In genomic region chr2:111123751-111124150, GRCh38 we compare ENCODE assay signal across 9 cellular contexts. TPM values are rescaled to one million over a fixed set of nuclear protein-coding genes. Genes with fewer than 3 reads are reported as not detected.
DNase-seq lines count a peak whose midpoint lies in the region; ATAC-seq and TF ChIP-seq lines count a peak whose summit lies in the region.
"Had no signal": no experiment of that assay in that cellular context is flagged by ENCODE, and none has a peak within 500 bp of the region (broad histone marks: within the 10 kb centered on the region; RNA-seq: fewer than 3 reads in every experiment).

No MANE protein-coding gene starts in this region.

- no TSS peak for BruUV-seq in MCF 10A (replicated peaks; lab: Mats Ljungman, UMichigan)

- TF ChIP-seq POLR2A in prostate gland (IDR thresholded peaks at IDR 0.05): no peak

- peaks cover 12 to 62% (median 26%) of the 10 kb centered on the region in 3 donors for H3K36me3 Mint-ChIP-seq in CD8-positive, alpha-beta memory T cell
- H3K36me3 Mint-ChIP-seq in MCF 10A (ENCODE audit: insufficient read depth, unreplicated experiment) (peaks cover 67% of the 10 kb centered on the region), neural progenitor cell (peaks cover 43% of the 10 kb centered on the region)

- H3K4me1 Mint-ChIP-seq in CD8-positive, alpha-beta memory T cell: peaks cover 25 to 57% (median 53%) of the 10 kb centered on the region in 3 donors
- H3K4me1 Mint-ChIP-seq in MCF 10A (ENCODE audit: insufficient read depth, unreplicated experiment) (peaks cover 17% of the 10 kb centered on the region), neural progenitor cell (peaks cover 38% of the 10 kb centered on the region)

- H3K9me3 ChIP-seq in CD8-positive, alpha-beta memory T cell (ENCODE audit: low read length): no peaks in the 10 kb centered on the region
- H3K9me3 ChIP-seq in neural progenitor cell (ENCODE audit: low read depth) (no peaks in the 10 kb centered on the region), prostate gland (no peaks in the 10 kb centered on the region)

- H3K79me2 ChIP-seq in KMS-11 (ENCODE audit: insufficient read depth, low read depth) (peaks cover 41% of the 10 kb centered on the region; the same call in 1 of the 2 replicates), neural progenitor cell (ENCODE audit: low read depth) (peaks cover 76% of the 10 kb centered on the region)

- peak overlapping the region in 3 of 8 donors; percentile 52 to 79 (median 73) for H3K27ac Mint-ChIP-seq in CD8-positive, alpha-beta memory T cell
- H3K27ac Mint-ChIP-seq in MCF 10A (ENCODE audit: low read depth, unreplicated experiment) (peak overlapping the region; percentile 46), neural progenitor cell (no peak overlapping the region)

- peak overlapping the region; percentile 36; the same call in 1 of the 2 replicates for H3K4me2 ChIP-seq in KMS-11
- H3K4me2 ChIP-seq in neural progenitor cell: peak overlapping the region; percentile 85

- peaks cover 8 to 10% of the 10 kb centered on the region in 2 donors for H3K27me3 Mint-ChIP-seq in CD8-positive, alpha-beta memory T cell
- H3K27me3 Mint-ChIP-seq in MCF 10A (ENCODE audit: insufficient read depth, unreplicated experiment) (no peaks in the 10 kb centered on the region), neural progenitor cell (ENCODE audit: insufficient read depth, low read depth) (peaks cover 19% of the 10 kb centered on the region)

- peaks cover 23% of the 10 kb centered on the region for H3F3A ChIP-seq in neural progenitor cell (ENCODE audit: low read depth)

- H3K27ac ChIP-seq in CD8-positive, alpha-beta memory T cell (ENCODE audit: low read depth, low read length): no peak overlapping the region
- H3K27ac ChIP-seq in KMS-11: no peak overlapping the region; the same call in 1 of the 2 replicates
- H3K27ac ChIP-seq in neural progenitor cell: no peak overlapping the region
- H3K27ac ChIP-seq in caudate nucleus (ENCODE audit: low read depth, low read length): no peak overlapping the region
- H3K27ac ChIP-seq in prostate gland: no peak overlapping the region

- H3K4me1 ChIP-seq in CD8-positive, alpha-beta memory T cell (ENCODE audit: insufficient read depth, low read length): peaks cover 31% of the 10 kb centered on the region
- H3K4me1 ChIP-seq in KMS-11 (ENCODE audit: low read depth, poor library complexity, severe bottlenecking) (peaks cover 7% of the 10 kb centered on the region), neural progenitor cell (peaks cover 36% of the 10 kb centered on the region), prostate gland (replicated peaks) (no peaks in the 10 kb centered on the region)

- H3K36me3 ChIP-seq in CD8-positive, alpha-beta memory T cell (ENCODE audit: insufficient read depth, low read length): peaks cover 14% of the 10 kb centered on the region
- H3K36me3 ChIP-seq in KMS-11 (ENCODE audit: insufficient read depth): no peaks in the 10 kb centered on the region
- H3K36me3 ChIP-seq in neural progenitor cell: peaks cover 39% of the 10 kb centered on the region
- no peaks in the 10 kb centered on the region for H3K36me3 ChIP-seq in prostate gland

- H3K9ac ChIP-seq in KMS-11: no peak overlapping the region; the same call in 1 of the 2 replicates
- peak overlapping the region; percentile 74 for H3K9ac ChIP-seq in neural progenitor cell

- H3K4me3 Mint-ChIP-seq in CD8-positive, alpha-beta memory T cell: peak overlapping the region; percentile 72 to 93 (median 79)
- H3K4me3 Mint-ChIP-seq in MCF 10A (ENCODE audit: unreplicated experiment) (peak overlapping the region; percentile 91), neural progenitor cell (peak overlapping the region; percentile 93)

- TF ChIP-seq CTCF in KMS-11 (conservative IDR thresholded peaks at IDR 0.05; ENCODE audit: low read depth, low read length) (no peak), MCF 10A (IDR thresholded peaks at IDR 0.05; ENCODE audit: unreplicated experiment) (no peak), neural progenitor cell (IDR thresholded peaks at IDR 0.05) (no peak), prostate gland (IDR thresholded peaks at IDR 0.05) (no peak)

- H4K20me1 ChIP-seq in KMS-11 (ENCODE audit: insufficient read depth) (no peaks in the 10 kb centered on the region), neural progenitor cell (ENCODE audit: low read depth) (peaks cover 76% of the 10 kb centered on the region)

- DNase-seq in CD8-positive, alpha-beta memory T cell: no peak
- DNase-seq in MCF 10A (ENCODE audit: unreplicated experiment) (no peak), neural progenitor cell (ENCODE audit: low spot score) (no peak), glomerular visceral epithelial cell (ENCODE audit: extremely low spot score) (no peak), caudate nucleus (lab: John Stamatoyannopoulos, UW) (no peak), prostate gland (ENCODE audit: low spot score) (no peak)
- DNase-seq: SIG-M5 had no signal

- peaks cover 11% of the 10 kb centered on the region for H3K27me3 ChIP-seq in CD8-positive, alpha-beta memory T cell (ENCODE audit: insufficient read depth, low read length, poor library complexity, severe bottlenecking)
- H3K27me3 ChIP-seq in KMS-11 (ENCODE audit: insufficient read depth, low read depth) (no peaks in the 10 kb centered on the region), neural progenitor cell (peaks cover 16% of the 10 kb centered on the region), prostate gland (replicated peaks; ENCODE audit: insufficient read depth) (no peaks in the 10 kb centered on the region)

- no peaks in the 10 kb centered on the region for H3K9me3 Mint-ChIP-seq in CD8-positive, alpha-beta memory T cell
- no peaks in the 10 kb centered on the region for H3K9me3 Mint-ChIP-seq in MCF 10A (ENCODE audit: unreplicated experiment)
- H3K9me3 Mint-ChIP-seq in neural progenitor cell: no peaks in the 10 kb centered on the region

- 87% methylated on average over 7 of the region's 7 CpGs for WGBS in prostate gland

- H3K4me3 ChIP-seq in CD8-positive, alpha-beta memory T cell (ENCODE audit: low read length): no peak overlapping the region
- H3K4me3 ChIP-seq in KMS-11 (IDR thresholded peaks at IDR 0.05; ENCODE audit: insufficient read depth, low read depth, low read length) (peak overlapping the region; percentile 30), neural progenitor cell (peak overlapping the region; percentile 95), prostate gland (peak overlapping the region in 1 of 2 donors; percentile 93)

- POLR2A ChIA-PET in CD8-positive, alpha-beta memory T cell (lab: Charles Lee): interaction anchor here (0.7 kb wide), 1 partner anchor 74 kb away, joined by 3 read pairs; no protein-coding TSS in a partner anchor
- POLR2A ChIA-PET in MCF 10A (lab: Yijun Ruan, JAX): interaction anchor here (0.7 to 2.1 kb wide), 14 partner anchors 8 to 321 kb away, joined by 3 to 16 read pairs (median 3); no protein-coding TSS in a partner anchor

- CTCF ChIA-PET in CD8-positive, alpha-beta memory T cell (lab: Charles Lee): no interaction called here
- CTCF ChIA-PET in MCF 10A (lab: Yijun Ruan, JAX): no interaction called here

- H2AFZ ChIP-seq in KMS-11 (ENCODE audit: low read depth) (no peak overlapping the region), neural progenitor cell (replicated peaks) (no peak overlapping the region)

- intact Hi-C loops in MCF 10A (cut with micrococcal nuclease): no loop called here
- intact Hi-C loops in prostate gland (cut with DNase I): no loop called here

- ATAC-seq in GM21723 (IDR thresholded peaks at IDR 0.05; ENCODE audit: unreplicated experiment): no peak

RNA-seq across cellular contexts. Expression of gene BCL2L11, which starts 3.0 kb away (rescaled TPM):
- total RNA-seq in CD8-positive, alpha-beta memory T cell: 10 to 100 TPM; 36.6 to 40.6 TPM
- 13.8 TPM for polyA plus RNA-seq in CD8-positive, alpha-beta memory T cell
- total RNA-seq in MCF 10A (2022) (5.8 and 8.4 TPM in 2 replicates), neural progenitor cell (ENCODE audit: low replicate concordance) (46.9 and 54.9 TPM in 2 replicates), prostate gland (10 to 100 TPM; 28.3 to 55.3 TPM)
